ENCODE assay signal across 8 cellular contexts in genomic region chr6:46011241-46012085, GRCh38. TPM values are rescaled to one million over a fixed set of nuclear protein-coding genes. Genes with fewer than 3 reads are reported as not detected.
DNase-seq lines count a peak whose midpoint lies in the region; ATAC-seq and TF ChIP-seq lines count a peak whose summit lies in the region.

No MANE protein-coding gene starts in this region.

- no peaks in the 10 kb centered on the region for H3K36me3 ChIP-seq in mesenchymal stem cell (ENCODE audit: control insufficient read depth in 1 of 2, insufficient read depth in 2 of 2, low read depth in 1 of 2, low read length in 2 of 2)
- H3K36me3 ChIP-seq in prostate gland = no peaks in the 10 kb centered on the region

- H3K14ac ChIP-seq in mesenchymal stem cell (ENCODE audit: low read length in 2 of 2) = no peak overlapping the region

- TF ChIP-seq POLR2A in prostate gland (IDR thresholded peaks at IDR 0.05) = no peak

- 78% methylated on average over 7 of the region's 7 CpGs for WGBS in mesenchymal stem cell
- 85% methylated on average over 7 of the region's 7 CpGs for WGBS in prostate gland

- H2BK15ac ChIP-seq in mesenchymal stem cell (ENCODE audit: low read depth, poor library complexity, severe bottlenecking) = no peak overlapping the region

- no peak overlapping the region for H3K4me2 ChIP-seq in mesenchymal stem cell (ENCODE audit: low read length, poor library complexity, severe bottlenecking)

- no peak overlapping the region for H2BK5ac ChIP-seq in mesenchymal stem cell (ENCODE audit: low read depth, low read length, poor library complexity, severe bottlenecking)

- H2BK120ac ChIP-seq in mesenchymal stem cell (ENCODE audit: low read depth, low read length) = no peak overlapping the region

- no peak overlapping the region for H4K91ac ChIP-seq in mesenchymal stem cell (ENCODE audit: low read length)

- peaks cover 14% of the 10 kb centered on the region for H3K4me1 ChIP-seq in mesenchymal stem cell (ENCODE audit: control insufficient read depth, insufficient read depth, low read depth, low read length)
- H3K4me1 ChIP-seq in prostate gland (replicated peaks) = no peaks in the 10 kb centered on the region

- H3K79me1 ChIP-seq in mesenchymal stem cell (replicated peaks; ENCODE audit: low read length, poor library complexity, severe bottlenecking) = no peaks in the 10 kb centered on the region

- H3K4ac ChIP-seq in mesenchymal stem cell (ENCODE audit: low read depth in 1 of 2, low read length in 2 of 2) = no peak overlapping the region

- H2BK12ac ChIP-seq in mesenchymal stem cell (ENCODE audit: low read length in 2 of 2) = no peak overlapping the region

- H4K8ac ChIP-seq in mesenchymal stem cell (ENCODE audit: low read length) = no peak overlapping the region

- H3K27ac ChIP-seq in mesenchymal stem cell (ENCODE audit: low read length, poor library complexity, severe bottlenecking) = no peak overlapping the region
- H3K27ac ChIP-seq in prostate gland = no peak overlapping the region

- intact Hi-C loops in prostate gland (cut with DNase I) = no loop called here

- DNase-seq in A172 (ENCODE audit: low spot score) (peak; percentile 4), HT-29 (ENCODE audit: low spot score) (peak; percentile 68), activated T-helper 1 cell treated with Interleukin-2 at 50 U/mL for 16 hours (ENCODE audit: low read depth) (peak; percentile 50), mesenchymal stem cell (peak; percentile 33), NCI-H187 treated with DMSO at 0.1 percent for 48 hours (lab: John Stamatoyannopoulos, UW) (no peak), prostate gland (ENCODE audit: low spot score) (no peak), NCI-H2171 (lab: John Stamatoyannopoulos, UW) (no peak)

- no peak overlapping the region for H3K4me3 ChIP-seq in mesenchymal stem cell (ENCODE audit: insufficient read depth in 1 of 2, low read depth in 1 of 2, low read length in 2 of 2)
- H3K4me3 ChIP-seq in prostate gland = no peak overlapping the region

- no peak overlapping the region for H3K9ac ChIP-seq in mesenchymal stem cell (ENCODE audit: low read length)

- no peak overlapping the region for H2AK5ac ChIP-seq in mesenchymal stem cell (ENCODE audit: low read length, severe bottlenecking)

- H3K23ac ChIP-seq in mesenchymal stem cell (ENCODE audit: low read length in 2 of 2) = no peak overlapping the region

- no peak overlapping the region for H2AFZ ChIP-seq in mesenchymal stem cell (ENCODE audit: low read depth, low read length)

- peaks cover 29 to 62% of the 10 kb centered on the region in 2 experiments for H3K27me3 ChIP-seq in mesenchymal stem cell (ENCODE audit: control insufficient read depth in 1 of 2, insufficient read depth in 1 of 2, low read length in 2 of 2)
- no peaks in the 10 kb centered on the region for H3K27me3 ChIP-seq in prostate gland (replicated peaks; ENCODE audit: insufficient read depth)

- peaks cover 4% of the 10 kb centered on the region for H3K9me3 ChIP-seq in mesenchymal stem cell (ENCODE audit: control insufficient read depth, low read length)
- no peaks in the 10 kb centered on the region for H3K9me3 ChIP-seq in prostate gland

- peak; percentile 97 for ATAC-seq in GM21367 (IDR thresholded peaks at IDR 0.05; ENCODE audit: unreplicated experiment)

- no peak overlapping the region for H3K18ac ChIP-seq in mesenchymal stem cell (ENCODE audit: low read depth in 1 of 2, low read length in 2 of 2)

- no peak for TF ChIP-seq CTCF in prostate gland (IDR thresholded peaks at IDR 0.05)

RNA-seq across cellular contexts. Expression of gene CLIC5, which starts 4.2 kb away (rescaled TPM):
- total RNA-seq in A172 (2014; rRNA removed; shearing (Covaris generic)) = not detected in 2 replicates
- 4.0 and 7.4 TPM in 2 replicates for total RNA-seq in HT-29 (2014; rRNA removed; shearing (Covaris generic))
- not detected for polyA plus RNA-seq in mesenchymal stem cell (2013, experiment 1 of 2)
- 0.01 TPM for polyA plus RNA-seq in mesenchymal stem cell (2013, experiment 2 of 2)
- total RNA-seq in prostate gland = 1 to 10 TPM; 3.2 to 4.5 TPM

Comparison
In these comparisons a context has a peak if more than half of its experiments do, and no peak if none do; other contexts are left out.
1. DNase-seq: peak in A172 (single experiment), HT-29 (single experiment), activated T-helper 1 cell treated with Interleukin-2 at 50 U/mL for 16 hours (single experiment) and mesenchymal stem cell (single experiment); none in NCI-H187 treated with DMSO at 0.1 percent for 48 hours (single experiment), prostate gland (single experiment) and NCI-H2171 (single experiment).